In genomic region chr12:3200779-3201738, GRCh38 we compare ENCODE assay signal across 8 cellular contexts.
A peak's percentile ranks its signal among the peaks of the same experiment; 100 is the strongest.
DNase-seq lines count a peak whose midpoint lies in the region; ATAC-seq, FAIRE-seq and TF ChIP-seq lines count a peak whose summit lies in the region.

No MANE protein-coding gene starts in this region.

- intact Hi-C loops in left ventricle myocardium inferior (cut with micrococcal nuclease) = loop anchor here (10.0 kb wide), 2 partner anchors 56 to 74 kb away; no protein-coding TSS in a partner anchor

- H3K9ac ChIP-seq in ES-I3 (ENCODE audit: low read depth, low read length) = peak overlapping the region; percentile 59

- peak overlapping the region; percentile 32 for H3K4me3 ChIP-seq in RWPE2 (ENCODE audit: severe bottlenecking)
- peak overlapping the region; percentile 76 for H3K4me3 ChIP-seq in left ventricle myocardium inferior
- H3K4me3 ChIP-seq in skeletal muscle cell (ENCODE audit: low read depth, low read length) = peak overlapping the region; percentile 59

- no peak for TF ChIP-seq POLR2A in H54 (IDR thresholded peaks at IDR 0.05; ENCODE audit: low read depth, low read length)

- H3K4me1 ChIP-seq in ES-I3 (ENCODE audit: insufficient read depth, low read length) = peaks cover 30% of the 10 kb centered on the region
- peaks cover 10% of the 10 kb centered on the region for H3K4me1 ChIP-seq in RWPE2 (ENCODE audit: insufficient read depth, poor library complexity, severe bottlenecking)
- peaks cover 74% of the 10 kb centered on the region for H3K4me1 ChIP-seq in left ventricle myocardium inferior

- H3K36me3 ChIP-seq in ES-I3 (ENCODE audit: insufficient read depth, low read length) (no peaks in the 10 kb centered on the region), RWPE2 (ENCODE audit: low read depth) (no peaks in the 10 kb centered on the region), left ventricle myocardium inferior (no peaks in the 10 kb centered on the region)

- no peaks in the 10 kb centered on the region for H3K27me3 ChIP-seq in RWPE2 (ENCODE audit: insufficient read depth, poor library complexity, severe bottlenecking)
- H3K27me3 ChIP-seq in left ventricle myocardium inferior (ENCODE audit: low read depth) = no peaks in the 10 kb centered on the region

- H3K9me3 ChIP-seq in ES-I3 (ENCODE audit: control insufficient read depth, insufficient read depth, low read length) (no peaks in the 10 kb centered on the region), RWPE2 (ENCODE audit: severe bottlenecking) (no peaks in the 10 kb centered on the region), left ventricle myocardium inferior (replicated peaks) (no peaks in the 10 kb centered on the region)

- ATAC-seq in RWPE2 (ENCODE audit: low read depth) (no peak), GM19351 (IDR thresholded peaks at IDR 0.05; ENCODE audit: unreplicated experiment) (no peak)

- no peak for DNase-seq in RWPE2 (ENCODE audit: low spot score)
- no peak for DNase-seq in left ventricle myocardium inferior
- DNase-seq in skeletal muscle cell (ENCODE audit: low read depth) = no peak
- no peak for DNase-seq in HT-29 (ENCODE audit: low spot score)
- DNase-seq in COLO829 (ENCODE audit: low spot score) = no peak
- DNase-seq in H54 (ENCODE audit: insufficient read length, low spot score) = no peak

- TF ChIP-seq CTCF in RWPE2 (IDR thresholded peaks at IDR 0.05; ENCODE audit: poor library complexity, severe bottlenecking) (no peak), left ventricle myocardium inferior (IDR thresholded peaks at IDR 0.05; ENCODE audit: borderline replicate concordance) (no peak)

- H3K27ac ChIP-seq in RWPE2 (ENCODE audit: poor library complexity, severe bottlenecking) (no peak overlapping the region), left ventricle myocardium inferior (replicated peaks) (peak overlapping the region; percentile 87)

- FAIRE-seq in H54 (lab: Jason Lieb, UNC) = no peak
